9 cellular contexts compared by ENCODE assay signal in the genomic region with DNA sequence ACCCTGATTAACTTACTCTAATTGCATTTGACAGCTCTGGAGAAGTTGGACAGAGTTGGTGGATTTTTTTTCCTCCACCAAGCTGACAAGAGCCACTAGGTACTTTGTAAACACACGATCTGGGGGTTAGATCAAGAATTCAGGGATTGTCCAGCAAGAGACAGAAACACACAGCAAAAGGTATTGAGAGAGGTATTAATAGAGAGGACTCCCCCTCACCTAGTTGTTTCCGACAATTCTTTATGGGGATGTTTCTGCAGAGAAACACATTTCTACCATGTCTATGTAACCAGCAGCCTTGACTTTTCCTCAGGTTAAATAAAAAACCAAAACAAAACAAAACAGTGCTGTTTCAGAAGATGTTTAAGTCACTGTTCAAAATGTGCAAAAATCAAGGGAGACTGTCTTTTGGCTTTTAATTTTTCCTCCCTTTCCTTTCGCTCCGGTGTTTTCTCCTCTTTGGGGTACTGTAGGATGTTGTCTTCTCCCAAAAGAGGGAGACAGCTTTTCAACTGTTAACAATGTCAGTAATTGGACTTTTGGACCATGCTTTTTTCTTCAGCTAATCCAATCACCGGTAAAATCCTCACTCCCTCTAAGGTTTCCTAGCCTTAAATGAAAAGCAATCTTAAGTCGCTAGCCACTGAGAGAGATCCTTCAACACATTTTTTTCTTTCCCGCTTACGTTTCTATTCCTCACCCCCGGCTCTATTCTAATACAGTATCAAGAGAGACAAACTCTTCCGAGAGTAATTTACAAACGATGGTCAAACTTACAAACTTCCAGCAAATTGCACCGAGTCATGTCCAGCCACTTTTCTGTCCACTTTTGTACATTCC. TPM values are rescaled to one million over a fixed set of nuclear protein-coding genes. Genes with fewer than 3 reads are reported as not detected.
DNase-seq lines count a peak whose midpoint lies in the region; ATAC-seq and TF ChIP-seq lines count a peak whose summit lies in the region.
"Had no signal": no experiment of that assay in that cellular context is flagged by ENCODE, and none has a peak within 500 bp of the region (broad histone marks: within the 10 kb centered on the region; RNA-seq: fewer than 3 reads in every experiment).

No MANE protein-coding gene starts in this region.

- H3K27ac Mint-ChIP-seq in WTC11 (peak overlapping the region; percentile 80; the same call in 1 of the 2 replicates), glutamatergic neuron (ENCODE audit: unreplicated experiment) (peak overlapping the region; percentile 10)

- CTCF ChIA-PET in WTC11 (lab: Charles Lee): interaction anchor here (0.6 to 5.2 kb wide), 112 partner anchors 8 to 553 kb away, joined by 3 to 107 read pairs (median 5); a partner anchor contains a TSS

- peak overlapping the region; percentile 51 for H3K9ac ChIP-seq in rectal smooth muscle tissue (ENCODE audit: low read length)

- H3K4me3 Mint-ChIP-seq in WTC11: peak overlapping the region; percentile 94
- peak overlapping the region; percentile 94 for H3K4me3 Mint-ChIP-seq in glutamatergic neuron (ENCODE audit: unreplicated experiment)

- peak overlapping the region; percentile 83 for H3K27ac ChIP-seq in rectal smooth muscle tissue (ENCODE audit: low read depth, low read length)
- H3K27ac ChIP-seq: C4-2B had no signal

- no peaks in the 10 kb centered on the region for H3K36me3 Mint-ChIP-seq in WTC11
- H3K36me3 Mint-ChIP-seq in glutamatergic neuron (ENCODE audit: unreplicated experiment): no peaks in the 10 kb centered on the region

- ATAC-seq in WTC11 (no peak), GM21526 (IDR thresholded peaks at IDR 0.05; ENCODE audit: low FRiP score, unreplicated experiment) (no peak)

- no peaks in the 10 kb centered on the region for H3K9me3 Mint-ChIP-seq in WTC11
- H3K9me3 Mint-ChIP-seq in glutamatergic neuron (ENCODE audit: unreplicated experiment): no peaks in the 10 kb centered on the region

- H3K4me3 ChIP-seq in rectal smooth muscle tissue (ENCODE audit: low read length): peak overlapping the region; percentile 98

- H3K4me1 ChIP-seq in rectal smooth muscle tissue (ENCODE audit: control insufficient read depth, insufficient read depth, low read length): peaks cover 9% of the 10 kb centered on the region

- H3K27me3 ChIP-seq in rectal smooth muscle tissue (ENCODE audit: control insufficient read depth, insufficient read depth, low read length): no peaks in the 10 kb centered on the region

- H3K4me1 Mint-ChIP-seq in WTC11 (peaks cover 53% of the 10 kb centered on the region), glutamatergic neuron (ENCODE audit: low read depth, unreplicated experiment) (peaks cover 13% of the 10 kb centered on the region)

- no peaks in the 10 kb centered on the region for H3K27me3 Mint-ChIP-seq in WTC11 (ENCODE audit: low read depth)
- H3K27me3 Mint-ChIP-seq in glutamatergic neuron (ENCODE audit: unreplicated experiment): no peaks in the 10 kb centered on the region

- POLR2A ChIA-PET in WTC11 (lab: Charles Lee): interaction anchor here (0.6 to 1.3 kb wide), 7 partner anchors 10 to 552 kb away, joined by 3 to 13 read pairs (median 4); a partner anchor contains a TSS

- TF ChIP-seq CTCF in WTC11 (IDR thresholded peaks at IDR 0.05): no peak
- TF ChIP-seq CTCF in glutamatergic neuron (IDR thresholded peaks at IDR 0.05; ENCODE audit: partially characterized antibody, unreplicated experiment): no peak

- H3K36me3 ChIP-seq in rectal smooth muscle tissue (ENCODE audit: control insufficient read depth, insufficient read depth, low read length): no peaks in the 10 kb centered on the region

- peak; percentile 57 for DNase-seq in NCI-H2107 treated with DMSO at 0.1 percent for 48 hours (lab: John Stamatoyannopoulos, UW; ENCODE audit: unreplicated experiment)
- no peak for DNase-seq in NCI-H2107 (lab: John Stamatoyannopoulos, UW)
- no peak for DNase-seq in WTC11 (ENCODE audit: low spot score)
- no peak for DNase-seq in glutamatergic neuron
- DNase-seq in SIG-M5 (lab: John Stamatoyannopoulos, UW): no peak
- DNase-seq in COLO668 (lab: John Stamatoyannopoulos, UW; ENCODE audit: unreplicated experiment): no peak

TF ChIP-seq in WTC11, 78 proteins besides CTCF, POLR2A, EP300 and RAD21:
- no peak for TF ChIP-seq SP1 (CRISPR knock-in tag; conservative IDR thresholded peaks at IDR 0.05)

RNA-seq across cellular contexts. Expression of a gene that starts 0.6 kb away (rescaled TPM):
- total RNA-seq in WTC11 (2021) (5.1 to 8.1 TPM (median 5.2 TPM) in 3 replicates), glutamatergic neuron (ENCODE audit: unreplicated experiment) (2.1 TPM)

RNA-seq across cellular contexts. Expression of a gene that starts 47.4 kb away (rescaled TPM):
- 15.0 to 16.3 TPM (median 15.3 TPM) in 3 replicates for total RNA-seq in WTC11 (2021)
- 56.3 TPM for total RNA-seq in glutamatergic neuron (ENCODE audit: unreplicated experiment)

RNA-seq across cellular contexts. Expression of a gene that starts 47.5 kb away (rescaled TPM):
- total RNA-seq in WTC11 (2021) (5.0 to 6.1 TPM (median 5.7 TPM) in 3 replicates), glutamatergic neuron (ENCODE audit: unreplicated experiment) (7.8 TPM)
